In genomic region chr7:134832367-134832766, GRCh38 we compare ENCODE assay signal across 2 cellular contexts.
TF ChIP-seq lines count a peak whose summit lies in the region.

No MANE protein-coding gene starts in this region.

TF ChIP-seq in GM23338, 12 proteins besides CTCF, POLR2A, EP300 and RAD21:
- no peak for TF ChIP-seq CREB1 (CRISPR knock-in tag; IDR thresholded peaks at IDR 0.05; ENCODE audit: low read depth)
- no peak for TF ChIP-seq EZH2phosphoT487 (IDR thresholded peaks at IDR 0.05; ENCODE audit: unreplicated experiment)
- no peak for TF ChIP-seq ZNF462 (CRISPR knock-in tag; IDR thresholded peaks at IDR 0.05)
- no peak for TF ChIP-seq POLR2AphosphoS5 (IDR thresholded peaks at IDR 0.05; ENCODE audit: low read depth)
- no peak for TF ChIP-seq ZNF331 (CRISPR knock-in tag; IDR thresholded peaks at IDR 0.05; ENCODE audit: low read depth)
- TF ChIP-seq ETS1 (IDR thresholded peaks at IDR 0.05) = no peak
- TF ChIP-seq ZNF114 (CRISPR knock-in tag; IDR thresholded peaks at IDR 0.05) = no peak
- TF ChIP-seq EZH2 (IDR thresholded peaks at IDR 0.05; ENCODE audit: low read depth, unreplicated experiment) = no peak
- no peak for TF ChIP-seq NANOG (IDR thresholded peaks at IDR 0.05; ENCODE audit: borderline replicate concordance)
- no peak for TF ChIP-seq STAT1 (IDR thresholded peaks at IDR 0.05; ENCODE audit: unreplicated experiment)
- no peak for TF ChIP-seq REST (IDR thresholded peaks at IDR 0.05; ENCODE audit: unreplicated experiment)
- TF ChIP-seq JUNB (IDR thresholded peaks at IDR 0.05; ENCODE audit: unreplicated experiment) = no peak

TF ChIP-seq in K562, 482 proteins besides CTCF, POLR2A, EP300 and RAD21 (continued from another document):
- TF ChIP-seq ZNF280B (CRISPR knock-in tag; IDR thresholded peaks at IDR 0.05) (no peak), TFAM (CRISPR knock-in tag; conservative IDR thresholded peaks at IDR 0.05) (no peak), CHD2 (IDR thresholded peaks at IDR 0.05; ENCODE audit: low read depth, low read length) (no peak), CCNT2 (IDR thresholded peaks at IDR 0.05; ENCODE audit: borderline replicate concordance, extremely low read depth, insufficient read length, low read depth, low read length) (no peak), NR0B1 (IDR thresholded peaks at IDR 0.05; ENCODE audit: partially characterized antibody) (no peak), GATA2 (CRISPR knock-in tag; IDR thresholded peaks at IDR 0.05) (no peak), ZNF24 (IDR thresholded peaks at IDR 0.05) (no peak), ZNF79 (CRISPR knock-in tag; IDR thresholded peaks at IDR 0.05; ENCODE audit: low read depth) (no peak), MED1 (CRISPR knock-in tag; IDR thresholded peaks at IDR 0.05; ENCODE audit: borderline replicate concordance) (no peak), ZNF785 (CRISPR knock-in tag; IDR thresholded peaks at IDR 0.05) (no peak)
